In genomic region chr17:72879877-72880276, GRCh38 we compare ENCODE assay signal across 30 cellular contexts.
"Had no signal": no experiment of that assay in that cellular context is flagged by ENCODE, and none has a peak within 500 bp of the region (broad histone marks: within the 10 kb centered on the region; RNA-seq: fewer than 3 reads in every experiment).

No MANE protein-coding gene starts in this region.

- DNase-seq: activated CD4-positive, alpha-beta memory T cell treated with anti-CD3 and anti-CD28 coated beads for 36 hours; activated CD4-positive, alpha-beta T cell treated with anti-CD3 and anti-CD28 coated beads for 36 hours; activated CD4-positive, alpha-beta T cell treated with anti-CD3 and anti-CD28 coated beads, Interleukin-2, amount 10 ng/mL, durations not matched to agents 24 days and 14 days; activated CD4-positive, CD25-positive, alpha-beta regulatory T cell; activated CD4-positive, CD25-positive, alpha-beta regulatory T cell treated with anti-CD3 and anti-CD28 coated beads, Interleukin-2, amount 50 U/mL, for 72 hours; activated CD8-positive, alpha-beta memory T cell treated with anti-CD3 and anti-CD28 coated beads, Interleukin-2, amount 10 ng/mL, durations not matched to agents 7 days and 5 days; activated CD8-positive, alpha-beta memory T cell treated with anti-CD3 and anti-CD28 coated beads, Interleukin-2, amount 50 U/mL, for 4 hours; activated CD8-positive, alpha-beta T cell treated with anti-CD3 and anti-CD28 coated beads, Interleukin-2, amount 10 ng/mL, durations not matched to agents 7 days and 5 days; activated effector memory CD4-positive, alpha-beta T cell treated with anti-CD3 and anti-CD28 coated beads, Interleukin-2, amount 50 U/mL, for 16 hours; activated naive CD4-positive, alpha-beta T cell treated with anti-CD3 and anti-CD28 coated beads for 36 hours; activated naive CD8-positive, alpha-beta T cell treated with anti-CD3 and anti-CD28 coated beads for 36 hours; activated naive CD8-positive, alpha-beta T cell treated with anti-CD3 and anti-CD28 coated beads, Interleukin-2, amount 50 U/mL, for 24 hours; activated T-cell treated with anti-CD3 and anti-CD28 coated beads, Interleukin-2, amount 50 U/mL, for 1 hour; activated T-cell treated with anti-CD3 and anti-CD28 coated beads, Interleukin-2, amount 50 U/mL, for 48 hours; adrenal gland; amygdala; aorta; body of pancreas; caudate nucleus; cortex of kidney; dermis blood vessel endothelial cell; effector CD8-positive, alpha-beta T cell; erythroblast; gastrocnemius medialis; glutamatergic neuron; heart left ventricle; T-helper 2 cell had no signal

- FAIRE-seq: colon had no signal

- H3K36me3 ChIP-seq: adrenal gland, gastrocnemius medialis had no signal

- H3K27me3 ChIP-seq: adrenal gland, body of pancreas, esophagus muscularis mucosa, foreskin keratinocyte, gastrocnemius medialis, heart left ventricle had no signal

- H3K4me1 ChIP-seq: adrenal gland, body of pancreas, esophagus muscularis mucosa, foreskin keratinocyte, gastrocnemius medialis, heart left ventricle had no signal

- H3K27ac ChIP-seq: adrenal gland, body of pancreas, esophagus muscularis mucosa, foreskin keratinocyte, gastrocnemius medialis, heart left ventricle had no signal

- H3K9me3 ChIP-seq: adrenal gland had no signal

- ATAC-seq: activated CD4-positive, alpha-beta T cell treated with anti-CD3 and anti-CD28 coated beads for 36 hours; activated CD8-positive, alpha-beta memory T cell treated with anti-CD3 and anti-CD28 coated beads, Interleukin-2, amount 10 ng/mL, durations not matched to agents 7 days and 5 days; activated CD8-positive, alpha-beta T cell treated with anti-CD3 and anti-CD28 coated beads, Interleukin-2, amount 10 ng/mL, durations not matched to agents 7 days and 5 days; activated naive CD8-positive, alpha-beta T cell treated with anti-CD3 and anti-CD28 coated beads, Interleukin-2, amount 50 U/mL, for 24 hours; body of pancreas; foreskin keratinocyte; gastrocnemius medialis; heart left ventricle had no signal

- H3K4me3 ChIP-seq: adrenal gland, body of pancreas, esophagus muscularis mucosa, gastrocnemius medialis, heart left ventricle had no signal
